12 cellular contexts compared by ENCODE assay signal in genomic region chr6:82067021-82067420, GRCh38.
DNase-seq lines count a peak whose midpoint lies in the region; ATAC-seq, FAIRE-seq and TF ChIP-seq lines count a peak whose summit lies in the region.
"Had no signal": no experiment of that assay in that cellular context is flagged by ENCODE, and none has a peak within 500 bp of the region (broad histone marks: within the 10 kb centered on the region; RNA-seq: fewer than 3 reads in every experiment).

No MANE protein-coding gene starts in this region.

- H3K4me1 ChIP-seq in CD8-positive, alpha-beta memory T cell (ENCODE audit: insufficient read depth, low read length): no peaks in the 10 kb centered on the region
- no peaks in the 10 kb centered on the region for H3K4me1 ChIP-seq in Caco-2
- H3K4me1 ChIP-seq: colonic mucosa had no signal

- DNase-seq in NAMALWA (ENCODE audit: low spot score) (peak; percentile 12), sciatic nerve (ENCODE audit: low spot score) (no peak), H54 (ENCODE audit: insufficient read length, low spot score) (no peak), Caco-2 (no peak), SHP77 treated with DMSO at 0.1 percent for 48 hours (lab: John Stamatoyannopoulos, UW) (no peak)
- DNase-seq in CD8-positive, alpha-beta memory T cell: no peak
- DNase-seq: activated CD8-positive, alpha-beta T cell treated with anti-CD3 and anti-CD28 coated beads, Interleukin-2, amount 10 ng/mL, durations not matched to agents 7 days and 5 days; colonic mucosa; mesenchymal stem cell; stimulated activated CD4-positive, alpha-beta T cell treated with anti-CD3 and anti-CD28 coated beads, Interleukin-4, amount 100 ng/mL, for 24 hours had no signal

- H3K4me1 Mint-ChIP-seq in CD8-positive, alpha-beta memory T cell: no peaks in the 10 kb centered on the region
- no peaks in the 10 kb centered on the region for H3K4me1 Mint-ChIP-seq in Caco-2 (ENCODE audit: low read depth, unreplicated experiment)

- H3K27me3 ChIP-seq in CD8-positive, alpha-beta memory T cell (ENCODE audit: insufficient read depth, low read length, poor library complexity, severe bottlenecking): no peaks in the 10 kb centered on the region
- H3K27me3 ChIP-seq in Caco-2 (replicated peaks; ENCODE audit: control insufficient read depth, insufficient read depth, low read length): no peaks in the 10 kb centered on the region
- H3K27me3 ChIP-seq: colonic mucosa had no signal

- ATAC-seq in GM19324 (IDR thresholded peaks at IDR 0.05; ENCODE audit: low FRiP score, unreplicated experiment): peak; percentile 86
- peak; percentile 99 for ATAC-seq in HG02870 (IDR thresholded peaks at IDR 0.05; ENCODE audit: unreplicated experiment)
- ATAC-seq in sciatic nerve: peak; percentile 79
- ATAC-seq: activated CD8-positive, alpha-beta T cell treated with anti-CD3 and anti-CD28 coated beads, Interleukin-2, amount 10 ng/mL, durations not matched to agents 7 days and 5 days had no signal

- FAIRE-seq in H54 (lab: Jason Lieb, UNC): no peak

- CTCF ChIA-PET in CD8-positive, alpha-beta memory T cell (lab: Charles Lee): no interaction called here
- CTCF ChIA-PET in Caco-2 (lab: Charles Lee): interaction anchor here (0.6 kb wide), 1 partner anchor 106 kb away, joined by 3 read pairs; no protein-coding TSS in a partner anchor

- H3K9me3 ChIP-seq in CD8-positive, alpha-beta memory T cell (ENCODE audit: low read length): no peaks in the 10 kb centered on the region
- H3K9me3 ChIP-seq in Caco-2: no peaks in the 10 kb centered on the region
- H3K9me3 ChIP-seq: colonic mucosa had no signal

- no peaks in the 10 kb centered on the region for H3K9me3 Mint-ChIP-seq in CD8-positive, alpha-beta memory T cell
- no peaks in the 10 kb centered on the region for H3K9me3 Mint-ChIP-seq in Caco-2 (ENCODE audit: unreplicated experiment)

- TF ChIP-seq POLR2A in H54 (IDR thresholded peaks at IDR 0.05; ENCODE audit: low read depth, low read length): no peak

- TF ChIP-seq CTCF in Caco-2 (IDR thresholded peaks at IDR 0.05; ENCODE audit: insufficient read depth in 1 of 2, low read depth in 1 of 2, low read length in 1 of 2, severe bottlenecking in 1 of 2, unreplicated experiment in 1 of 2): no peak

- no peaks in the 10 kb centered on the region for H3K27me3 Mint-ChIP-seq in CD8-positive, alpha-beta memory T cell
- no peaks in the 10 kb centered on the region for H3K27me3 Mint-ChIP-seq in Caco-2 (ENCODE audit: insufficient read depth, unreplicated experiment)

- no peak overlapping the region for H3K27ac ChIP-seq in CD8-positive, alpha-beta memory T cell (ENCODE audit: low read depth, low read length)
- H3K27ac ChIP-seq: colonic mucosa had no signal

- H3K4me3 ChIP-seq in CD8-positive, alpha-beta memory T cell (ENCODE audit: low read length): no peak overlapping the region
- H3K4me3 ChIP-seq in Caco-2 (ENCODE audit: low read depth, low read length): no peak overlapping the region
- H3K4me3 ChIP-seq: colonic mucosa had no signal

- no TSS peak for BruUV-seq in Caco-2 (replicated peaks; lab: Mats Ljungman, UMichigan)

- H3K4me3 Mint-ChIP-seq in CD8-positive, alpha-beta memory T cell: no peak overlapping the region
- no peak overlapping the region for H3K4me3 Mint-ChIP-seq in Caco-2 (ENCODE audit: unreplicated experiment)
- H3K4me3 Mint-ChIP-seq: activated CD8-positive, alpha-beta T cell treated with anti-CD3 and anti-CD28 coated beads, Interleukin-2, amount 10 ng/mL, durations not matched to agents 7 days and 5 days had no signal

- POLR2A ChIA-PET in CD8-positive, alpha-beta memory T cell (lab: Charles Lee): no interaction called here
- POLR2A ChIA-PET in Caco-2 (lab: Charles Lee): no interaction called here

- intact Hi-C loops in sciatic nerve (cut with DNase I) (no loop called here), Caco-2 (cut with micrococcal nuclease; ENCODE audit: unreplicated experiment) (no loop called here)

- no peak overlapping the region for H3K27ac Mint-ChIP-seq in CD8-positive, alpha-beta memory T cell
- H3K27ac Mint-ChIP-seq in Caco-2 (ENCODE audit: unreplicated experiment): no peak overlapping the region
- H3K27ac Mint-ChIP-seq: activated CD8-positive, alpha-beta T cell treated with anti-CD3 and anti-CD28 coated beads, Interleukin-2, amount 10 ng/mL, durations not matched to agents 7 days and 5 days had no signal

- no peaks in the 10 kb centered on the region for H3K36me3 Mint-ChIP-seq in CD8-positive, alpha-beta memory T cell
- no peaks in the 10 kb centered on the region for H3K36me3 Mint-ChIP-seq in Caco-2 (ENCODE audit: insufficient read depth, unreplicated experiment)

- no peaks in the 10 kb centered on the region for H3K36me3 ChIP-seq in CD8-positive, alpha-beta memory T cell (ENCODE audit: insufficient read depth, low read length)
- no peaks in the 10 kb centered on the region for H3K36me3 ChIP-seq in Caco-2 (ENCODE audit: control insufficient read depth, insufficient read depth, low read length)
- H3K36me3 ChIP-seq: colonic mucosa had no signal
